ENCODE assay signal across 2 cellular contexts in genomic region chr12:46965880-46966279, GRCh38.
A peak's percentile ranks its signal among the peaks of the same experiment; 100 is the strongest.
TF ChIP-seq lines count a peak whose summit lies in the region.

No MANE protein-coding gene starts in this region.

TF ChIP-seq in GM23338, 12 proteins besides CTCF, POLR2A, EP300 and RAD21:
- TF ChIP-seq JUNB (IDR thresholded peaks at IDR 0.05; ENCODE audit: unreplicated experiment): no peak
- TF ChIP-seq CREB1 (CRISPR knock-in tag; IDR thresholded peaks at IDR 0.05; ENCODE audit: low read depth): no peak
- no peak for TF ChIP-seq ZNF462 (CRISPR knock-in tag; IDR thresholded peaks at IDR 0.05)
- TF ChIP-seq NANOG (IDR thresholded peaks at IDR 0.05; ENCODE audit: borderline replicate concordance): no peak
- TF ChIP-seq EZH2 (IDR thresholded peaks at IDR 0.05; ENCODE audit: low read depth, unreplicated experiment): no peak
- no peak for TF ChIP-seq ZNF331 (CRISPR knock-in tag; IDR thresholded peaks at IDR 0.05; ENCODE audit: low read depth)
- TF ChIP-seq REST (IDR thresholded peaks at IDR 0.05; ENCODE audit: unreplicated experiment): no peak
- TF ChIP-seq EZH2phosphoT487 (IDR thresholded peaks at IDR 0.05; ENCODE audit: unreplicated experiment): no peak
- TF ChIP-seq ETS1 (IDR thresholded peaks at IDR 0.05): no peak
- TF ChIP-seq ZNF114 (CRISPR knock-in tag; IDR thresholded peaks at IDR 0.05): no peak
- TF ChIP-seq POLR2AphosphoS5 (IDR thresholded peaks at IDR 0.05; ENCODE audit: low read depth): no peak
- TF ChIP-seq STAT1 (IDR thresholded peaks at IDR 0.05; ENCODE audit: unreplicated experiment): no peak

TF ChIP-seq in H1, 55 proteins besides CTCF, POLR2A, EP300 and RAD21:
- TF ChIP-seq ZNF274 (IDR thresholded peaks at IDR 0.05; ENCODE audit: borderline replicate concordance, extremely low read depth, low read length) (no peak), E2F6 (IDR thresholded peaks at IDR 0.05) (peak; percentile 32; the same call in 1 of the 2 replicates)
